In the genomic region with DNA sequence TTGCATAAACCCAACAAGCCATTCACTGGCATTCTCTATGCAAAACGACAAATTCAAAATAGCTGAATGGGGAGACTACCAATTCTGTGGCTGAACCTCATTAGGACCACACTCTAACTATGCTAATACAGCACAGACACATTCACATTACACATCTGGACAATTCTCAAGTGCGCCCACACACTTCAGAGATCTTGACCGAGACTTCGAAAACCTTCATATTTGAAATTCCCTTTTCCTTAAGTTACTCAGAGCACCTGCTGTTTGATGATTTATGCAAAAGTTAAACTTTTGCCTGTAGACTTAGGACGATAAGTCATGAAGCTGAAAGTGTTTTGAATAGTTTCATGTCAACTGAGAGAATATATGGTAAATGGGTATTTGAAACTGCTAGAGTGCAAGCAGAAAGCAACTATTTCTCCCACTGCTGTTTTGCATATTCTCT, we compare ENCODE assay signal across 12 cellular contexts.
DNase-seq lines count a peak whose midpoint lies in the region; ATAC-seq and TF ChIP-seq lines count a peak whose summit lies in the region.
"Had no signal": no experiment of that assay in that cellular context is flagged by ENCODE, and none has a peak within 500 bp of the region (broad histone marks: within the 10 kb centered on the region; RNA-seq: fewer than 3 reads in every experiment).

No MANE protein-coding gene starts in this region.

- no peaks in the 10 kb centered on the region for H3K36me3 ChIP-seq in OCI-LY3 (replicated peaks; ENCODE audit: low read depth, low read length)
- no peaks in the 10 kb centered on the region for H3K36me3 ChIP-seq in aorta (ENCODE audit: control insufficient read depth in 1 of 2, insufficient read depth in 2 of 2, low read length in 1 of 2)

- H3K9me3 ChIP-seq in OCI-LY3 (ENCODE audit: insufficient read depth, low read length) (no peaks in the 10 kb centered on the region), aorta (ENCODE audit: control insufficient read depth, low read length) (no peaks in the 10 kb centered on the region)
- H3K9me3 ChIP-seq: mucosa of descending colon had no signal

- no peaks in the 10 kb centered on the region for H4K20me1 ChIP-seq in OCI-LY3 (ENCODE audit: insufficient read depth, low read length)

- H3K4me3 ChIP-seq in OCI-LY3 (ENCODE audit: low read length) = peak overlapping the region; percentile 56
- no peak overlapping the region for H3K4me3 ChIP-seq in aorta (ENCODE audit: low read length in 2 of 2)
- H3K4me3 ChIP-seq: mucosa of descending colon had no signal

- H3K27me3 ChIP-seq in OCI-LY3 (ENCODE audit: low read depth, low read length) (no peaks in the 10 kb centered on the region), aorta (ENCODE audit: control insufficient read depth in 1 of 2, insufficient read depth in 2 of 2, low read length in 1 of 2) (no peaks in the 10 kb centered on the region)

- no peaks in the 10 kb centered on the region for H3K79me2 ChIP-seq in OCI-LY3 (ENCODE audit: low read length)

- 67 to 75% methylated on average over 5 of the region's 5 CpGs for WGBS in aorta, 2 donors

- no peak for TF ChIP-seq CTCF in OCI-LY3 (IDR thresholded peaks at IDR 0.05; ENCODE audit: low read depth, low read length)

- ATAC-seq in GM18517 (IDR thresholded peaks at IDR 0.05; ENCODE audit: unreplicated experiment) (peak; percentile 92), GM21423 (IDR thresholded peaks at IDR 0.05; ENCODE audit: unreplicated experiment) (peak; percentile 74), HG03025 (IDR thresholded peaks at IDR 0.05; ENCODE audit: low FRiP score, unreplicated experiment) (peak; percentile 95), aorta (ENCODE audit: low FRiP score) (no peak)
- ATAC-seq: mucosa of descending colon had no signal

- H2AFZ ChIP-seq in OCI-LY3 (ENCODE audit: low read depth, low read length) = no peak overlapping the region; the same call in 1 of the 2 replicates

- H3K4me1 ChIP-seq in OCI-LY3 (ENCODE audit: low read length) (peaks cover 25% of the 10 kb centered on the region), aorta (ENCODE audit: control insufficient read depth in 1 of 2, insufficient read depth in 2 of 2, low read length in 2 of 2) (no peaks in the 10 kb centered on the region)

- intact Hi-C loops in aorta (cut with DNase I) = no loop called here

- no peak for DNase-seq in stimulated activated CD4-positive, alpha-beta T cell treated with anti-CD3 and anti-CD28 coated beads, Interleukin-2, amount 100 ng/mL, for 24 hours
- DNase-seq in EL (no peak), NCI-H2171 (lab: John Stamatoyannopoulos, UW) (no peak), aorta (no peak)
- DNase-seq: AML-193, anterior cingulate cortex, mucosa of descending colon had no signal

- H3K27ac ChIP-seq in OCI-LY3 (ENCODE audit: low read length) (peak overlapping the region; percentile 52; the same call in 1 of the 2 replicates), aorta (ENCODE audit: low read depth in 1 of 2, low read length in 2 of 2) (no peak overlapping the region)
- H3K27ac ChIP-seq: HL-60 had no signal

- H3K4me2 ChIP-seq in OCI-LY3 (ENCODE audit: low read length) = peak overlapping the region; percentile 69

- no peak overlapping the region for H3K9ac ChIP-seq in OCI-LY3 (ENCODE audit: low read length)
